In the genomic region with DNA sequence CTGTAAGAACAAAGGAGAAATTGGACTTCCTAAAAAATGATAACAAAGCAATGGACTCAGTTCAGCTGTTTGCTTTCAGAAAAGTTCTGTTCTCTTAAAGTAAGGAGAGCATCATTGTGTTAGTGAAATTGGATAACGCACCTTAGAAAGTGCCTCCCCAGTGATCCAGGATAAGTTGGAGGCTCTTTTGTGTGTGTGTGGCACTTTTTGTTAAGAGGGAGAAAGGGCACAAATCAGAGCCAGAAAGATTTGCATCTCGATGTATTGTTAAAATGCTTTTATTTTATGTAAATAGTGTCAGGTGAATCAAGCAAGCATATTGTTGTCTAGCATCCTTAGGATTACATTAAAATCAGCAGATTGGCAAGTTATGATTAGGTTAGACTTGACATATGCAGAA, we compare ENCODE assay signal across 9 cellular contexts. TPM values are rescaled to one million over a fixed set of nuclear protein-coding genes. Genes with fewer than 3 reads are reported as not detected.
DNase-seq lines count a peak whose midpoint lies in the region; ATAC-seq and TF ChIP-seq lines count a peak whose summit lies in the region.
"Had no signal": no experiment of that assay in that cellular context is flagged by ENCODE, and none has a peak within 500 bp of the region (broad histone marks: within the 10 kb centered on the region; RNA-seq: fewer than 3 reads in every experiment).

No MANE protein-coding gene starts in this region.

- H3K9me3 Mint-ChIP-seq in stimulated activated naive CD8-positive, alpha-beta T cell treated with anti-CD3 and anti-CD28 coated beads, Interleukin-15, Interleukin-2, amounts not matched to agents 100 ng/mL and 50 ng/mL, for 24 hours, result peaks cover 6% of the 10 kb centered on the region
- peaks cover 0 to 6% (median 2%) of the 10 kb centered on the region in 5 experiments for H3K9me3 Mint-ChIP-seq in brain

- no peaks in the 10 kb centered on the region for H3K36me3 ChIP-seq in mucosa of rectum (ENCODE audit: control insufficient read depth in 2 of 2, insufficient read depth in 2 of 2, low read length in 2 of 2)

- H3K9ac ChIP-seq in mucosa of rectum (ENCODE audit: low read depth in 1 of 2, low read length in 2 of 2), result peak overlapping the region in 1 of 2 donors; percentile 12

- H3K4me3 ChIP-seq in mucosa of rectum (ENCODE audit: low read length in 2 of 2), result peak overlapping the region; percentile 94 to 97

- H3K27me3 Mint-ChIP-seq in stimulated activated naive CD8-positive, alpha-beta T cell treated with anti-CD3 and anti-CD28 coated beads, Interleukin-15, Interleukin-2, amounts not matched to agents 100 ng/mL and 50 ng/mL, for 24 hours, result no peaks in the 10 kb centered on the region
- peaks cover 7% of the 10 kb centered on the region for H3K27me3 Mint-ChIP-seq in brain

- no peak for DNase-seq in stimulated activated naive CD8-positive, alpha-beta T cell treated with anti-CD3 and anti-CD28 coated beads, Interleukin-15, Interleukin-2, amounts not matched to agents 100 U/mL and 50 U/mL, for 24 hours
- DNase-seq in NCI-H2029 treated with DMSO at 0.1 percent for 48 hours (lab: John Stamatoyannopoulos, UW), result no peak
- no peak for DNase-seq in DMS153 treated with DMSO at 0.1 percent for 48 hours (lab: John Stamatoyannopoulos, UW; ENCODE audit: unreplicated experiment)
- DNase-seq in GM13976 (ENCODE audit: low spot score), result no peak
- no peak for DNase-seq in hippocampal formation (lab: John Stamatoyannopoulos, UW)
- DNase-seq: DMS53 had no signal

- in situ Hi-C loops in GM13976 (cut with MboI; ENCODE audit: low sequenced_read_pairs, unreplicated experiment), result no loop called here

- H3K4me3 Mint-ChIP-seq in stimulated activated naive CD8-positive, alpha-beta T cell treated with anti-CD3 and anti-CD28 coated beads, Interleukin-15, Interleukin-2, amounts not matched to agents 100 ng/mL and 50 ng/mL, for 24 hours, result peak overlapping the region; percentile 96
- H3K4me3 Mint-ChIP-seq in brain, result peak overlapping the region; percentile 95 to 99 (median 98)

- peaks cover 8% of the 10 kb centered on the region for H3K36me3 Mint-ChIP-seq in stimulated activated naive CD8-positive, alpha-beta T cell treated with anti-CD3 and anti-CD28 coated beads, Interleukin-15, Interleukin-2, amounts not matched to agents 100 ng/mL and 50 ng/mL, for 24 hours (ENCODE audit: low read depth)
- H3K36me3 Mint-ChIP-seq in brain, result peaks cover 19% of the 10 kb centered on the region

- H3K27ac Mint-ChIP-seq in stimulated activated naive CD8-positive, alpha-beta T cell treated with anti-CD3 and anti-CD28 coated beads, Interleukin-15, Interleukin-2, amounts not matched to agents 100 ng/mL and 50 ng/mL, for 24 hours, result peak overlapping the region; percentile 38
- H3K27ac Mint-ChIP-seq in brain, result peak overlapping the region in 4 of 5 experiments; percentile 34 to 96 (median 72)

- TF ChIP-seq CTCF in brain (conservative IDR thresholded peaks at IDR 0.05), result no peak
- no peak for TF ChIP-seq CTCF in GM13976 (IDR thresholded peaks at IDR 0.05; ENCODE audit: borderline replicate concordance, control extremely low read depth, extremely low read depth, insufficient read depth, missing control alignments)

- peaks cover 39% of the 10 kb centered on the region for H3K4me1 Mint-ChIP-seq in stimulated activated naive CD8-positive, alpha-beta T cell treated with anti-CD3 and anti-CD28 coated beads, Interleukin-15, Interleukin-2, amounts not matched to agents 100 ng/mL and 50 ng/mL, for 24 hours (ENCODE audit: low read depth)
- H3K4me1 Mint-ChIP-seq in brain, result peaks cover 53% of the 10 kb centered on the region

- no peaks in the 10 kb centered on the region for H3K27me3 ChIP-seq in mucosa of rectum (ENCODE audit: control insufficient read depth in 2 of 2, insufficient read depth in 2 of 2, low read length in 2 of 2)

- peaks cover 13 to 17% of the 10 kb centered on the region in 2 donors for H3K4me1 ChIP-seq in mucosa of rectum (ENCODE audit: control insufficient read depth in 2 of 2, insufficient read depth in 2 of 2, low read length in 2 of 2)

- H3K27ac ChIP-seq in mucosa of rectum (ENCODE audit: low read depth in 2 of 2, low read length in 2 of 2), result no peak overlapping the region

- H3K9me3 ChIP-seq in mucosa of rectum (ENCODE audit: control insufficient read depth in 2 of 2, low read length in 2 of 2), result no peaks in the 10 kb centered on the region

- no peak for ATAC-seq in stimulated activated naive CD8-positive, alpha-beta T cell treated with anti-CD3 and anti-CD28 coated beads, Interleukin-15, Interleukin-2, amounts not matched to agents 100 U/mL and 50 U/mL, for 24 hours

RNA-seq across cellular contexts. Expression of a gene that starts 2.1 kb away (rescaled TPM):
- polyA plus RNA-seq in brain (ENCODE audit: insufficient read depth, low read depth, low replicate concordance), result 5.6 TPM
